8 cellular contexts compared by ENCODE assay signal in the genomic region with DNA sequence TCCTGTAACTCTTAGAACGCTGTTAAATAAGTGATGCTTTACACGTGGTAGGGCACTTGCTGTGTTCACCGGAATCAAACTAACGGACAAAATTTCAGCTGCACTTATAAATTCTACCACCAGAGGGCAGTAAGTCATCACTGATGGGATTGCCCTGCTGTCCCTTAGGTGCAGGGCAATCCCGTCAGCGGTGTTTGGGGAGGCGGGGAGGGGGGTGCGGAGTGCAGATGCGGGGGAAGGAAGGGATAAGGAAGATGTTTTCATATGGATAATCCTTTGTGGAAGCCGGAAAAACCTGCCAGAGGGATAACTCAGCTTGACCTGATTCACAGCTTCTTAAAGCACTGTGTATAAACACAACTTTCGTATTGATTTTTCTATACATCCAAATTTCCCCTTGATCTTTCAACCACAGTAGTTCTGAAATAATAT. TPM values are rescaled to one million over a fixed set of nuclear protein-coding genes. Genes with fewer than 3 reads are reported as not detected.
DNase-seq lines count a peak whose midpoint lies in the region; ATAC-seq and TF ChIP-seq lines count a peak whose summit lies in the region.

No MANE protein-coding gene starts in this region.

- H3K36me3 Mint-ChIP-seq in activated T-cell treated with anti-CD3 and anti-CD28 coated beads, Interleukin-2, amount 50 U/mL, for 72 hours (ENCODE audit: insufficient read depth in 2 of 2) = no peaks in the 10 kb centered on the region
- H3K36me3 Mint-ChIP-seq in neural crest cell (ENCODE audit: low read depth) = no peaks in the 10 kb centered on the region

- no peak overlapping the region for H2AK5ac ChIP-seq in IMR-90 (ENCODE audit: low read depth, low read length)

- no peak overlapping the region for H3K27ac ChIP-seq in IMR-90 (ENCODE audit: insufficient read depth, low read length)
- H3K27ac ChIP-seq in PC-3 (ENCODE audit: low read length) = no peak overlapping the region
- no peak overlapping the region for H3K27ac ChIP-seq in tibial nerve

- H3K4me1 ChIP-seq in IMR-90 (ENCODE audit: control insufficient read depth, insufficient read depth, low read length) (no peaks in the 10 kb centered on the region), PC-3 (ENCODE audit: insufficient read depth, low read length) (no peaks in the 10 kb centered on the region), tibial nerve (peaks cover 0 to 6% (median 0%) of the 10 kb centered on the region in 4 donors)

- peak; percentile 93 for TF ChIP-seq CTCF in IMR-90 (conservative IDR thresholded peaks at IDR 0.05; ENCODE audit: low read depth, low read length)
- peak; percentile 97 for TF ChIP-seq CTCF in PC-3 (conservative IDR thresholded peaks at IDR 0.05; ENCODE audit: low read depth, low read length)
- TF ChIP-seq CTCF in fibroblast of the aortic adventitia (IDR thresholded peaks at IDR 0.05; ENCODE audit: insufficient read depth, low read length) = peak; percentile 81
- peak; percentile 90 for TF ChIP-seq CTCF in neural crest cell (conservative IDR thresholded peaks at IDR 0.05)
- TF ChIP-seq CTCF in tibial nerve (IDR thresholded peaks at IDR 0.05) = peak; percentile 82 to 92 (median 91)

- no peaks in the 10 kb centered on the region for H3K9me3 ChIP-seq in IMR-90 (ENCODE audit: control insufficient read depth, insufficient read depth, low read length)
- no peaks in the 10 kb centered on the region for H3K9me3 ChIP-seq in PC-3 (ENCODE audit: low read length)
- H3K9me3 ChIP-seq in tibial nerve = no peaks in the 10 kb centered on the region

- H4K5ac ChIP-seq in IMR-90 (ENCODE audit: low read depth, low read length) = no peak overlapping the region

- H3K36me3 ChIP-seq in IMR-90 (ENCODE audit: control insufficient read depth, insufficient read depth, low read length) = no peaks in the 10 kb centered on the region
- H3K36me3 ChIP-seq in PC-3 (ENCODE audit: low read depth, low read length) = no peaks in the 10 kb centered on the region
- no peaks in the 10 kb centered on the region for H3K36me3 ChIP-seq in tibial nerve

- dilution Hi-C loops in IMR-90 (cut with HindIII; ENCODE audit: low sequenced_read_pairs, unreplicated experiment) = no loop called here

- no peak overlapping the region for H3K56ac ChIP-seq in IMR-90 (ENCODE audit: extremely low read depth, insufficient read depth, low read length)

- no peaks in the 10 kb centered on the region for H3K79me2 ChIP-seq in PC-3 (ENCODE audit: low read length)

- H3K27ac Mint-ChIP-seq in activated T-cell treated with anti-CD3 and anti-CD28 coated beads, Interleukin-2, amount 50 U/mL, for 72 hours = no peak overlapping the region
- no peak overlapping the region for H3K27ac Mint-ChIP-seq in neural crest cell (ENCODE audit: unreplicated experiment)

- no peak overlapping the region for H3K23ac ChIP-seq in IMR-90 (ENCODE audit: low read depth, low read length)

- H3K4me1 Mint-ChIP-seq in activated T-cell treated with anti-CD3 and anti-CD28 coated beads, Interleukin-2, amount 50 U/mL, for 72 hours (ENCODE audit: low read depth) = no peaks in the 10 kb centered on the region
- peaks cover 23% of the 10 kb centered on the region for H3K4me1 Mint-ChIP-seq in neural crest cell

- no peak for TF ChIP-seq EP300 in tibial nerve (IDR thresholded peaks at IDR 0.05)

- intact Hi-C loops in IMR-90 (cut with micrococcal nuclease) (loop anchor here (1.0 to 5.0 kb wide), 6 partner anchors 58 to 750 kb away; no protein-coding TSS in a partner anchor), PC-3 (cut with micrococcal nuclease) (loop anchor here (1.0 to 5.0 kb wide), 5 partner anchors 87 to 500 kb away; no protein-coding TSS in a partner anchor)

- 60% methylated on average over 1 of the region's 11 CpGs; no CpG with 5 or more reads in 1 of the 2 experiments for WGBS in IMR-90 (ENCODE audit: extremely low coverage in 2 of 2, insufficient read length in 1 of 2), 2 experiments
- 7 to 9% methylated on average over 11 of the region's 11 CpGs for WGBS in tibial nerve, 2 donors

- H3K9me2 ChIP-seq in PC-3 (replicated peaks; ENCODE audit: low read length) = no peaks in the 10 kb centered on the region

- no peak overlapping the region for H2BK5ac ChIP-seq in IMR-90 (ENCODE audit: low read depth, low read length, poor library complexity, severe bottlenecking)

- no peaks in the 10 kb centered on the region for H3K27me3 Mint-ChIP-seq in activated T-cell treated with anti-CD3 and anti-CD28 coated beads, Interleukin-2, amount 50 U/mL, for 72 hours (ENCODE audit: low read depth)
- no peaks in the 10 kb centered on the region for H3K27me3 Mint-ChIP-seq in neural crest cell (ENCODE audit: low read depth)

- H4K20me1 ChIP-seq in IMR-90 (ENCODE audit: insufficient read depth, low read length) (no peaks in the 10 kb centered on the region), PC-3 (ENCODE audit: low read length) (no peaks in the 10 kb centered on the region)

- H2AFZ ChIP-seq in IMR-90 (replicated peaks; ENCODE audit: low read length, poor library complexity) (peak overlapping the region; percentile 62), PC-3 (ENCODE audit: low read length) (no peak overlapping the region)

- POLR2A ChIA-PET in IMR-90 (lab: Charles Lee; ENCODE audit: unreplicated experiment) = no interaction called here
- POLR2A ChIA-PET in PC-3 (lab: Charles Lee; ENCODE audit: unreplicated experiment) = no interaction called here

- no peaks in the 10 kb centered on the region for H3K9me3 Mint-ChIP-seq in activated T-cell treated with anti-CD3 and anti-CD28 coated beads, Interleukin-2, amount 50 U/mL, for 72 hours
- peaks cover 4% of the 10 kb centered on the region for H3K9me3 Mint-ChIP-seq in neural crest cell

- H4K8ac ChIP-seq in IMR-90 (ENCODE audit: low read depth in 2 of 2, low read length in 2 of 2) = no peak overlapping the region

- no peak overlapping the region for H2BK20ac ChIP-seq in IMR-90 (ENCODE audit: low read depth, low read length)

- BruUV-seq in IMR-90 (replicated peaks; lab: Mats Ljungman, UMichigan) (no TSS peak), PC-3 (replicated peaks; lab: Mats Ljungman, UMichigan) (no TSS peak)

- TF ChIP-seq POLR2A in IMR-90 (IDR thresholded peaks at IDR 0.05; ENCODE audit: low read depth, low read length) (peak; percentile 44; the same call in 1 of the 2 replicates), tibial nerve (IDR thresholded peaks at IDR 0.05) (no peak)

- no peaks in the 10 kb centered on the region for H3K79me1 ChIP-seq in IMR-90 (ENCODE audit: low read depth in 1 of 2, low read length in 2 of 2)

- H3K18ac ChIP-seq in IMR-90 (ENCODE audit: low read depth, low read length) = no peak overlapping the region

- H3K27me3 ChIP-seq in IMR-90 (ENCODE audit: control insufficient read depth, insufficient read depth, low read length) (peaks cover 24% of the 10 kb centered on the region), PC-3 (ENCODE audit: low read length) (peaks cover 83% of the 10 kb centered on the region), tibial nerve (peaks cover 0 to 11% of the 10 kb centered on the region in 2 donors)

- in situ Hi-C loops in IMR-90 (cut with MboI; ENCODE audit: low sequenced_read_pairs) = loop anchor here (5.0 kb wide), 1 partner anchor 209 kb away; no protein-coding TSS in a partner anchor

- peak; percentile 91 for ATAC-seq in IMR-90 (ENCODE audit: low read depth)
- ATAC-seq in PC-3 = peak; percentile 92
- peak; percentile 70 to 75 for ATAC-seq in activated T-cell treated with anti-CD3 and anti-CD28 coated beads, Interleukin-2, amount 50 U/mL, for 72 hours (replicated peaks in 1 of 2)
- no peak for ATAC-seq in HG03095 (IDR thresholded peaks at IDR 0.05; ENCODE audit: unreplicated experiment)

- H3K9me1 ChIP-seq in IMR-90 (ENCODE audit: insufficient read depth, low read length) = no peaks in the 10 kb centered on the region

- CTCF ChIA-PET in IMR-90 (lab: Yijun Ruan, JAX) = interaction anchor here (0.6 to 1.8 kb wide), 9 partner anchors 60 to 491 kb away, joined by 3 to 13 read pairs (median 3); partner anchors contain the start of gene SMOC1
- CTCF ChIA-PET in PC-3 (lab: Charles Lee) = interaction anchor here (1.2 to 1.7 kb wide), 5 partner anchors 88 to 255 kb away, joined by 4 to 32 read pairs (median 8); no protein-coding TSS in a partner anchor

- no peak overlapping the region for H2BK120ac ChIP-seq in IMR-90 (ENCODE audit: low read depth, low read length)

- H3K4me3 Mint-ChIP-seq in activated T-cell treated with anti-CD3 and anti-CD28 coated beads, Interleukin-2, amount 50 U/mL, for 72 hours = no peak overlapping the region
- no peak overlapping the region for H3K4me3 Mint-ChIP-seq in neural crest cell

- H3K4me3 ChIP-seq in IMR-90 (ENCODE audit: insufficient read depth, low read depth, low read length) (no peak overlapping the region), PC-3 (ENCODE audit: low read length) (no peak overlapping the region), fibroblast of the aortic adventitia (ENCODE audit: low read depth, low read length) (no peak overlapping the region), tibial nerve (no peak overlapping the region)

- DNase-seq in DMS 273 treated with DMSO at 0.1 percent for 48 hours (lab: John Stamatoyannopoulos, UW) (peak; percentile 9), IMR-90 (peak; percentile 60), PC-3 (peak; percentile 95), fibroblast of the aortic adventitia (ENCODE audit: low read depth) (peak; percentile 72), neural crest cell (ENCODE audit: low read depth, low spot score) (peak; percentile 84), tibial nerve (ENCODE audit: low spot score in 2 of 2) (peak in 1 of 2 donors; percentile 83)
- peak; percentile 49 to 77 for DNase-seq in activated T-cell treated with anti-CD3 and anti-CD28 coated beads, Interleukin-2, amount 50 U/mL, for 72 hours

- peak; percentile 98 for TF ChIP-seq RAD21 in IMR-90 (IDR thresholded peaks at IDR 0.05; ENCODE audit: low read length)

- H3K9ac ChIP-seq in IMR-90 (ENCODE audit: low read depth, low read length) (no peak overlapping the region), PC-3 (ENCODE audit: low read length) (no peak overlapping the region)

- no peak overlapping the region for H4K91ac ChIP-seq in IMR-90 (ENCODE audit: insufficient read depth, low read depth, low read length)

- no peak overlapping the region for H2BK15ac ChIP-seq in IMR-90 (ENCODE audit: low read depth, low read length)

- no peak overlapping the region for H3K4ac ChIP-seq in IMR-90 (ENCODE audit: low read depth, low read length)

- no peak overlapping the region for H2AK9ac ChIP-seq in IMR-90 (replicated peaks; ENCODE audit: low read depth, low read length, poor library complexity)

- H3K4me2 ChIP-seq in IMR-90 (ENCODE audit: low read depth, low read length) (no peak overlapping the region), PC-3 (ENCODE audit: low read length) (no peak overlapping the region)

- no peaks in the 10 kb centered on the region for H3F3A ChIP-seq in PC-3 (ENCODE audit: low read length, unreplicated experiment)

- H3K14ac ChIP-seq in IMR-90 (replicated peaks; ENCODE audit: low read depth, low read length) = no peak overlapping the region

RNA-seq across cellular contexts. Expression of gene SLC10A1, which starts 21.7 kb away (rescaled TPM):
- not detected in 2 replicates for total RNA-seq in IMR-90 (2012; rRNA removed)
- 0.03 TPM in 1 of 2 replicates, not detected in the other for polyA plus RNA-seq in IMR-90 (2012; rRNA removed)
- polyA plus RNA-seq in IMR-90 (2012; cell fraction: cytosol; rRNA removed) = not detected in 2 replicates
- polyA plus RNA-seq in IMR-90 (2012; cell fraction: nucleus; rRNA removed; ENCODE audit: low replicate concordance) = not detected in 2 replicates
- not detected in 2 replicates for total RNA-seq in PC-3 (2014; rRNA removed)
- total RNA-seq in activated T-cell treated with anti-CD3 and anti-CD28 coated beads, Interleukin-2, amount 50 U/mL, for 72 hours = not detected
- total RNA-seq in fibroblast of the aortic adventitia (ENCODE audit: low replicate concordance) = not detected in 2 replicates
- total RNA-seq in neural crest cell = not detected in 2 replicates
- total RNA-seq in tibial nerve = not detected

RNA-seq across cellular contexts. Expression of gene SRSF5, which starts 51.8 kb away (rescaled TPM):
- 29.4 and 96.9 TPM in 2 replicates for total RNA-seq in IMR-90 (2012; rRNA removed)
- polyA plus RNA-seq in IMR-90 (2012; rRNA removed) = 219 and 229 TPM in 2 replicates
- polyA plus RNA-seq in IMR-90 (2012; cell fraction: cytosol; rRNA removed) = 81.4 and 102 TPM in 2 replicates
- 215 and 1,047 TPM in 2 replicates for polyA plus RNA-seq in IMR-90 (2012; cell fraction: nucleus; rRNA removed; ENCODE audit: low replicate concordance)
- total RNA-seq in PC-3 (2014; rRNA removed) = 213 and 309 TPM in 2 replicates
- 100 to 1,000 TPM; 417 to 428 TPM for total RNA-seq in activated T-cell treated with anti-CD3 and anti-CD28 coated beads, Interleukin-2, amount 50 U/mL, for 72 hours
- 101 and 618 TPM in 2 replicates for total RNA-seq in fibroblast of the aortic adventitia (ENCODE audit: low replicate concordance)
- total RNA-seq in neural crest cell = 356 and 377 TPM in 2 replicates
- total RNA-seq in tibial nerve = 100 to 1,000 TPM; 308 to 470 (median 361) TPM
